ENCODE assay signal across 19 cellular contexts in genomic region chr9:91530829-91531228, GRCh38.
"Had no signal": no experiment of that assay in that cellular context is flagged by ENCODE, and none has a peak within 500 bp of the region (broad histone marks: within the 10 kb centered on the region; RNA-seq: fewer than 3 reads in every experiment).

No MANE protein-coding gene starts in this region.

- H3K27me3 ChIP-seq: hepatocyte, left lung, transverse colon had no signal

- H3K4me1 ChIP-seq: left lung, transverse colon had no signal

- H3K36me3 ChIP-seq: left lung, transverse colon had no signal

- DNase-seq: activated CD4-positive, alpha-beta T cell treated with anti-CD3 and anti-CD28 coated beads, Interleukin-2, amount 50 U/mL, for 1 hour; activated CD8-positive, alpha-beta memory T cell treated with anti-CD3 and anti-CD28 coated beads for 24 hours; activated gamma-delta T cell treated with Interleukin-2 at 50 U/mL for 16 hours; aorta; cerebellar nuclear complex; dermis blood vessel endothelial cell; effector memory CD8-positive, alpha-beta T cell; erythroblast; kidney; left lung; natural killer cell; posterior cingulate gyrus; stimulated activated CD4-positive, alpha-beta T cell treated with anti-CD3 and anti-CD28 coated beads, Interleukin-4, amount 100 ng/mL, for 24 hours; stimulated activated naive CD4-positive, alpha-beta T cell treated with Interleukin-2 at 50 U/mL for 16 hours; T1000; transverse colon had no signal

- H3K27ac ChIP-seq: hepatocyte, left lung, skin epidermis, transverse colon had no signal

- H3K4me3 ChIP-seq: hepatocyte, left lung, skin epidermis, transverse colon had no signal

- ATAC-seq: activated CD4-positive, CD25-positive, alpha-beta regulatory T cell treated with anti-CD3 and anti-CD28 coated beads, Interleukin-2, amount 50 U/mL, for 24 hours; effector memory CD8-positive, alpha-beta T cell; left lung; natural killer cell had no signal

- H2AFZ ChIP-seq: hepatocyte had no signal

- H3K4me2 ChIP-seq: hepatocyte had no signal

- H3K79me2 ChIP-seq: hepatocyte had no signal
